In the genomic region with DNA sequence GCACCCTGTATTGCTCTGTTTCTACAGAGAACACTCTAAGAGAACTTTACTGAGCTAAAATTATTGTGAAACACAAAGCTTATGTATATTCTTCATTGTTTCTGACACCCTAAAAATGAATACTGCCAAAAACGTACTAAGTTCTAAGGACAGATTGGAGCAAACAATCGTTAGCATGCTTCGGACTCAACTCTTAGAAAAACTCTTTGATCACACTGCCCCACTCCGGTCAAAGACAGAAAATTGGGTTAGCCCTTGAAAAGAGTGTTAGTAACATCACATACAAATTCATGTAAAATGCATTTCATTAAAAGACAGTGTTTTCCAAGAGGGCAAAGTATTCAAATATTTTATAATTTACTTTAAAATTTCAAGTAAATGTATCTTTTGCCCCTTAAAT, we compare ENCODE assay signal across 8 cellular contexts.
A peak's percentile ranks its signal among the peaks of the same experiment; 100 is the strongest.
DNase-seq lines count a peak whose midpoint lies in the region; ATAC-seq, FAIRE-seq and TF ChIP-seq lines count a peak whose summit lies in the region.

No MANE protein-coding gene starts in this region.

- no peaks in the 10 kb centered on the region for H3K27me3 ChIP-seq in H1 (replicated peaks in 1 of 4; ENCODE audit: control insufficient read depth in 3 of 4, extremely low read depth in 1 of 4, insufficient read depth in 3 of 4, low read length in 3 of 4)
- no peaks in the 10 kb centered on the region for H3K27me3 ChIP-seq in CD8-positive, alpha-beta T cell (ENCODE audit: insufficient read depth, low read length)

- no peak overlapping the region for H3K27ac Mint-ChIP-seq in neural crest cell (ENCODE audit: unreplicated experiment)
- H3K27ac Mint-ChIP-seq in CD8-positive, alpha-beta T cell, result no peak overlapping the region

- TF ChIP-seq CTCF in H1 (IDR thresholded peaks at IDR 0.05; ENCODE audit: control extremely low read depth in 1 of 3, insufficient read depth in 1 of 3, low read depth in 1 of 3, low read length in 3 of 3), result peak in 1 of 3 experiments; percentile 27; a peak in 2 of 4 replicates
- TF ChIP-seq CTCF in neural crest cell (conservative IDR thresholded peaks at IDR 0.05), result peak; percentile 55
- no peak for TF ChIP-seq CTCF in CD8-positive, alpha-beta T cell (IDR thresholded peaks at IDR 0.05)

- H3K4me2 ChIP-seq in H1 (ENCODE audit: insufficient read depth in 1 of 2, low read depth in 2 of 2, low read length in 2 of 2), result no peak overlapping the region

- no peaks in the 10 kb centered on the region for H3K79me1 ChIP-seq in H1 (ENCODE audit: low read depth, low read length)

- no peaks in the 10 kb centered on the region for H4K20me1 ChIP-seq in H1 (replicated peaks in 1 of 2; ENCODE audit: control insufficient read depth in 1 of 2, insufficient read depth in 2 of 2, low read length in 2 of 2)

- H2AK5ac ChIP-seq in H1 (ENCODE audit: low read depth, low read length), result no peak overlapping the region

- H3K56ac ChIP-seq in H1 (replicated peaks; ENCODE audit: insufficient read length, low read depth, low read length), result no peak overlapping the region

- intact Hi-C loops in CD8-positive, alpha-beta T cell (cut with DNase I, micrococcal nuclease), result no loop called here

- peak; percentile 44 to 58 for TF ChIP-seq RAD21 in H1 (IDR thresholded peaks at IDR 0.05 in 1 of 2, conservative IDR thresholded peaks at IDR 0.05 in 1 of 2; ENCODE audit: low read depth in 2 of 2, low read length in 2 of 2)

- H3K4ac ChIP-seq in H1 (replicated peaks; ENCODE audit: insufficient read length, low read depth, low read length), result no peak overlapping the region

- H3K18ac ChIP-seq in H1 (ENCODE audit: extremely low read depth, low read length), result no peak overlapping the region

- H3K4me1 Mint-ChIP-seq in neural crest cell, result peaks cover 5% of the 10 kb centered on the region
- no peaks in the 10 kb centered on the region for H3K4me1 Mint-ChIP-seq in CD8-positive, alpha-beta T cell (ENCODE audit: low read depth)

- H3K36me3 Mint-ChIP-seq in neural crest cell (ENCODE audit: low read depth), result peaks cover 6% of the 10 kb centered on the region
- no peaks in the 10 kb centered on the region for H3K36me3 Mint-ChIP-seq in CD8-positive, alpha-beta T cell

- no peak overlapping the region for H2BK5ac ChIP-seq in H1 (ENCODE audit: low read depth, low read length)

- no peak for TF ChIP-seq POLR2A in H1 (IDR thresholded peaks at IDR 0.05; ENCODE audit: control extremely low read depth in 1 of 2, low read depth in 2 of 2, low read length in 2 of 2)

- H3K36me3 ChIP-seq in H1 (ENCODE audit: control insufficient read depth in 2 of 4, insufficient read depth in 4 of 4, low read length in 3 of 4), result no peaks in the 10 kb centered on the region
- H3K36me3 ChIP-seq in CD8-positive, alpha-beta T cell (ENCODE audit: insufficient read depth, low read length), result no peaks in the 10 kb centered on the region

- no peak overlapping the region for H2BK12ac ChIP-seq in H1 (ENCODE audit: low read depth, low read length)

- POLR2A ChIA-PET in H1 (lab: Charles Lee; ENCODE audit: partially characterized antibody), result no interaction called here
- POLR2A ChIA-PET in CD8-positive, alpha-beta T cell (lab: Charles Lee), result no interaction called here

- no peak overlapping the region for H2BK120ac ChIP-seq in H1 (replicated peaks; ENCODE audit: low read depth, low read length)

- 59% methylated on average over 4 of the region's 4 CpGs; no CpG with 5 or more reads in 1 of the 2 experiments for WGBS in H1 (ENCODE audit: extremely low coverage in 1 of 2, insufficient coverage in 1 of 2, insufficient read length in 1 of 2, insufficient replicate concordance in 2 of 2, low coverage in 1 of 2, low lambda C conversion rate in 2 of 2, missing lambda C conversion rate in 1 of 2), 2 experiments

- peak; percentile 35 for DNase-seq in DMS114 treated with DMSO at 0.1 percent for 48 hours (lab: John Stamatoyannopoulos, UW; ENCODE audit: unreplicated experiment)
- peak; percentile 7 for DNase-seq in NCI-H460 (ENCODE audit: extremely low read depth, low read depth)
- DNase-seq in H1 (ENCODE audit: low read depth in 1 of 2, low spot score in 2 of 2), result no peak
- DNase-seq in neural crest cell (ENCODE audit: low read depth, low spot score), result no peak
- no peak for DNase-seq in NCI-H2227 (lab: John Stamatoyannopoulos, UW; ENCODE audit: unreplicated experiment)
- DNase-seq in CD8-positive, alpha-beta T cell, result no peak
- DNase-seq in HuH-7.5 (ENCODE audit: low spot score), result no peak
- DNase-seq in activated CD4-positive, alpha-beta T cell treated with anti-CD3 and anti-CD28 coated beads for 1 hour, result no peak

- no peak overlapping the region for H2AFZ ChIP-seq in H1 (ENCODE audit: low read length)

- peak; percentile 57 for FAIRE-seq in H1 (lab: Jason Lieb, UNC)

- no peak overlapping the region for H3K14ac ChIP-seq in H1 (ENCODE audit: insufficient read length)

- H2BK15ac ChIP-seq in H1 (ENCODE audit: low read length), result no peak overlapping the region

- H3K23ac ChIP-seq in H1 (ENCODE audit: insufficient read length), result no peak overlapping the region

- no peak overlapping the region for H3K9ac ChIP-seq in H1 (replicated peaks in 1 of 4; ENCODE audit: extremely low read depth in 1 of 4, low read depth in 3 of 4, low read length in 3 of 4)

- H3K4me3 Mint-ChIP-seq in neural crest cell, result no peak overlapping the region
- no peak overlapping the region for H3K4me3 Mint-ChIP-seq in CD8-positive, alpha-beta T cell

- H3K23me2 ChIP-seq in H1 (ENCODE audit: low read depth, low read length), result no peaks in the 10 kb centered on the region

- H4K5ac ChIP-seq in H1 (ENCODE audit: insufficient read length, low read depth, low read length), result no peak overlapping the region

- H3K9me3 ChIP-seq in H1 (ENCODE audit: insufficient read depth in 2 of 2, low read depth in 1 of 2, low read length in 1 of 2), result no peaks in the 10 kb centered on the region; a peak in 1 of 4 replicates
- H3K9me3 ChIP-seq in CD8-positive, alpha-beta T cell (ENCODE audit: low read length), result no peaks in the 10 kb centered on the region

- H3K9me3 Mint-ChIP-seq in neural crest cell, result peaks cover 9% of the 10 kb centered on the region
- H3K9me3 Mint-ChIP-seq in CD8-positive, alpha-beta T cell, result peaks cover 6% of the 10 kb centered on the region

- H4K91ac ChIP-seq in H1 (replicated peaks; ENCODE audit: insufficient read length, low read length), result no peak overlapping the region

- H3K4me1 ChIP-seq in H1 (replicated peaks in 1 of 4; ENCODE audit: control insufficient read depth in 3 of 4, insufficient read depth in 4 of 4, low read length in 3 of 4), result peaks cover 0 to 6% (median 3%) of the 10 kb centered on the region in 4 experiments; a peak in 2 of 7 replicates
- no peaks in the 10 kb centered on the region for H3K4me1 ChIP-seq in CD8-positive, alpha-beta T cell (ENCODE audit: insufficient read depth, low read length)

- TF ChIP-seq EP300 in H1 (IDR thresholded peaks at IDR 0.05; ENCODE audit: borderline replicate concordance in 1 of 2, low read depth in 2 of 2, low read length in 2 of 2), result no peak

- no peak for ATAC-seq in CD8-positive, alpha-beta T cell

- H3K27me3 Mint-ChIP-seq in neural crest cell (ENCODE audit: low read depth), result no peaks in the 10 kb centered on the region
- H3K27me3 Mint-ChIP-seq in CD8-positive, alpha-beta T cell (ENCODE audit: low read depth), result peaks cover 8% of the 10 kb centered on the region

- no peak overlapping the region for H3K27ac ChIP-seq in H1 (ENCODE audit: low read depth, low read length)
- H3K27ac ChIP-seq in CD8-positive, alpha-beta T cell (ENCODE audit: low read depth, low read length), result no peak overlapping the region

- no peak overlapping the region for H3K4me3 ChIP-seq in H1 (ENCODE audit: extremely low read depth in 1 of 4, insufficient read depth in 2 of 4, low read depth in 3 of 4, low read length in 4 of 4)
- no peak overlapping the region for H3K4me3 ChIP-seq in CD8-positive, alpha-beta T cell (ENCODE audit: low read depth, low read length)

- H4K8ac ChIP-seq in H1 (ENCODE audit: extremely low read depth, insufficient read depth, low read length), result no peak overlapping the region

- no peak overlapping the region for H2BK20ac ChIP-seq in H1 (ENCODE audit: low read length)

- no peaks in the 10 kb centered on the region for H3K79me2 ChIP-seq in H1 (ENCODE audit: control insufficient read depth in 1 of 2, insufficient read depth in 2 of 2, low read length in 2 of 2)

- CTCF ChIA-PET in H1 (lab: Charles Lee; ENCODE audit: partially characterized antibody), result interaction anchor here (0.6 to 1.0 kb wide), 3 partner anchors 10 to 232 kb away, joined by 3 read pairs; no protein-coding TSS in a partner anchor
- CTCF ChIA-PET in CD8-positive, alpha-beta T cell (lab: Charles Lee), result no interaction called here

TF ChIP-seq in H1, 55 proteins besides CTCF, POLR2A, EP300 and RAD21:
- no peak for TF ChIP-seq RXRA (IDR thresholded peaks at IDR 0.05; ENCODE audit: insufficient read depth, low read depth, low read length)
- no peak for TF ChIP-seq EZH2 (IDR thresholded peaks at IDR 0.05; ENCODE audit: low read depth, low read length, severe bottlenecking)
- TF ChIP-seq, protein P1, sequence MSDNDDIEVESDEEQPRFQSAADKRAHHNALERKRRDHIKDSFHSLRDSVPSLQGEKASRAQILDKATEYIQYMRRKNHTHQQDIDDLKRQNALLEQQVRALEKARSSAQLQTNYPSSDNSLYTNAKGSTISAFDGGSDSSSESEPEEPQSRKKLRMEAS (IDR thresholded peaks at IDR 0.05), result no peak
- TF ChIP-seq SRF (IDR thresholded peaks at IDR 0.05; ENCODE audit: low read depth, low read length), result no peak
- no peak for TF ChIP-seq FOSL1 (IDR thresholded peaks at IDR 0.05; ENCODE audit: insufficient read depth, low read depth, low read length)
- no peak for TF ChIP-seq PHF8 (conservative IDR thresholded peaks at IDR 0.05; ENCODE audit: low read depth, low read length)
- TF ChIP-seq JUN (IDR thresholded peaks at IDR 0.05; ENCODE audit: low read depth, low read length), result no peak
- no peak for TF ChIP-seq NRF1 (IDR thresholded peaks at IDR 0.05; ENCODE audit: low read depth, low read length)
- TF ChIP-seq HDAC2 (IDR thresholded peaks at IDR 0.05; ENCODE audit: borderline replicate concordance in 1 of 2, low read depth in 2 of 2, low read length in 2 of 2), result no peak
- TF ChIP-seq BACH1 (IDR thresholded peaks at IDR 0.05; ENCODE audit: low read length), result no peak
- no peak for TF ChIP-seq EGR1 (IDR thresholded peaks at IDR 0.05; ENCODE audit: borderline replicate concordance, low read depth, low read length)
- no peak for TF ChIP-seq GTF2F1 (IDR thresholded peaks at IDR 0.05; ENCODE audit: borderline replicate concordance, low read depth, low read length)
- TF ChIP-seq HDAC6 (IDR thresholded peaks at IDR 0.05; ENCODE audit: low read depth, low read length), result no peak
- no peak for TF ChIP-seq SIN3A (conservative IDR thresholded peaks at IDR 0.05 in 1 of 2, IDR thresholded peaks at IDR 0.05 in 1 of 2; ENCODE audit: low read depth in 1 of 2, low read length in 2 of 2)
- TF ChIP-seq, protein P2, sequence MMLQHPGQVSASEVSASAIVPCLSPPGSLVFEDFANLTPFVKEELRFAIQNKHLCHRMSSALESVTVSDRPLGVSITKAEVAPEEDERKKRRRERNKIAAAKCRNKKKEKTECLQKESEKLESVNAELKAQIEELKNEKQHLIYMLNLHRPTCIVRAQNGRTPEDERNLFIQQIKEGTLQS (IDR thresholded peaks at IDR 0.05; ENCODE audit: insufficient read depth, low read depth, low read length), result no peak
- no peak for TF ChIP-seq BCL11A (IDR thresholded peaks at IDR 0.05; ENCODE audit: low read depth in 2 of 2, low read length in 2 of 2)
TF ChIP-seq in H1: peak in this region for 0.

Comparison
In these comparisons a context has a peak if more than half of its experiments do, and no peak if none do; other contexts are left out.
1. DNase-seq: peak in DMS114 treated with DMSO at 0.1 percent for 48 hours (single experiment) and NCI-H460 (single experiment); none in H1 (0 of 2), neural crest cell (single experiment), NCI-H2227 (single experiment), CD8-positive, alpha-beta T cell (0 of 7), HuH-7.5 (single experiment) and activated CD4-positive, alpha-beta T cell treated with anti-CD3 and anti-CD28 coated beads for 1 hour (single experiment).